19 cellular contexts compared by ENCODE assay signal in genomic region chr16:88917146-88917914, GRCh38. TPM values are rescaled to one million over a fixed set of nuclear protein-coding genes. Genes with fewer than 3 reads are reported as not detected.
"Had no signal": no experiment of that assay in that cellular context is flagged by ENCODE, and none has a peak within 500 bp of the region (broad histone marks: within the 10 kb centered on the region; RNA-seq: fewer than 3 reads in every experiment).

No MANE protein-coding gene starts in this region.

- H3K9me3 ChIP-seq: mucosa of descending colon, psoas muscle, sigmoid colon, suprapubic skin, upper lobe of left lung had no signal

- H3K36me3 ChIP-seq: sigmoid colon, suprapubic skin, upper lobe of left lung had no signal

- H3K9me3 Mint-ChIP-seq: activated naive CD8-positive, alpha-beta T cell treated with anti-CD3 and anti-CD28 coated beads for 36 hours; activated T-cell treated with anti-CD3 and anti-CD28 coated beads, Interleukin-2, amount 50 U/mL, for 24 hours; naive thymus-derived CD8-positive, alpha-beta T cell had no signal

- DNase-seq: activated CD4-positive, alpha-beta T cell treated with anti-CD3 and anti-CD28 coated beads, Interleukin-2, amount 50 U/mL, for 4 hours; activated effector memory CD4-positive, alpha-beta T cell treated with anti-CD3 and anti-CD28 coated beads, Interleukin-2, amount 50 U/mL, for 16 hours; activated naive CD8-positive, alpha-beta T cell treated with anti-CD3 and anti-CD28 coated beads for 36 hours; activated T-cell treated with anti-CD3 and anti-CD28 coated beads, Interleukin-2, amount 50 U/mL, for 24 hours; cerebellar nuclear complex; hippocampal formation; mucosa of descending colon; naive thymus-derived CD8-positive, alpha-beta T cell; psoas muscle; sigmoid colon; stimulated activated CD4-positive, alpha-beta T cell treated with anti-CD3 and anti-CD28 coated beads, Interleukin-2, amount 100 ng/mL, for 24 hours; stimulated activated naive CD4-positive, alpha-beta T cell treated with Interleukin-2 at 50 U/mL for 16 hours; T-helper 2 cell had no signal

- FAIRE-seq: TTC549 had no signal

- H3K27me3 ChIP-seq: suprapubic skin, upper lobe of left lung had no signal

- ATAC-seq: mucosa of descending colon; naive thymus-derived CD8-positive, alpha-beta T cell; psoas muscle had no signal

- H3K27me3 Mint-ChIP-seq: activated naive CD8-positive, alpha-beta T cell treated with anti-CD3 and anti-CD28 coated beads for 36 hours had no signal

- H3K36me3 Mint-ChIP-seq: activated naive CD8-positive, alpha-beta T cell treated with anti-CD3 and anti-CD28 coated beads for 36 hours; naive thymus-derived CD8-positive, alpha-beta T cell had no signal

- H3K4me3 Mint-ChIP-seq: activated naive CD8-positive, alpha-beta T cell treated with anti-CD3 and anti-CD28 coated beads for 36 hours; activated T-cell treated with anti-CD3 and anti-CD28 coated beads, Interleukin-2, amount 50 U/mL, for 24 hours; naive thymus-derived CD8-positive, alpha-beta T cell had no signal

- H3K27ac Mint-ChIP-seq: activated naive CD8-positive, alpha-beta T cell treated with anti-CD3 and anti-CD28 coated beads for 36 hours; activated T-cell treated with anti-CD3 and anti-CD28 coated beads, Interleukin-2, amount 50 U/mL, for 24 hours had no signal

- H3K4me3 ChIP-seq: lung, mucosa of descending colon, psoas muscle, sigmoid colon, suprapubic skin, upper lobe of left lung had no signal

- H3K27ac ChIP-seq: psoas muscle, sigmoid colon, suprapubic skin, upper lobe of left lung had no signal

RNA-seq across cellular contexts. Expression of gene PABPN1L, which starts 50.9 kb away (rescaled TPM):
- total RNA-seq: activated naive CD8-positive, alpha-beta T cell treated with anti-CD3 and anti-CD28 coated beads for 36 hours; dermis microvascular lymphatic vessel endothelial cell; lung; mucosa of descending colon; naive thymus-derived CD8-positive, alpha-beta T cell; omental fat pad; psoas muscle; sigmoid colon; suprapubic skin had no signal

RNA-seq across cellular contexts. Expression of gene CBFA2T3, which starts 59.7 kb away (rescaled TPM):
- total RNA-seq: dermis microvascular lymphatic vessel endothelial cell had no signal
